1 cellular context compared by ENCODE assay signal in genomic region chr11:62540804-62541671, GRCh38.
TF ChIP-seq lines count a peak whose summit lies in the region.

No MANE protein-coding gene starts in this region.

TF ChIP-seq in H1, 55 proteins besides CTCF, POLR2A, EP300 and RAD21 (continued from another document):
- no peak for TF ChIP-seq TAF7 (optimal IDR thresholded peaks at IDR 0.05; ENCODE audit: borderline replicate concordance, low read depth, low read length)
- TF ChIP-seq E2F6 (IDR thresholded peaks at IDR 0.05) = no peak
- TF ChIP-seq SIN3A (conservative IDR thresholded peaks at IDR 0.05 in 1 of 2, IDR thresholded peaks at IDR 0.05 in 1 of 2; ENCODE audit: low read depth in 1 of 2, low read length in 2 of 2) = no peak
- no peak for TF ChIP-seq USF2 (IDR thresholded peaks at IDR 0.05; ENCODE audit: low read length)
- TF ChIP-seq YY1 (IDR thresholded peaks at IDR 0.05; ENCODE audit: low read depth, low read length) = no peak
- no peak for TF ChIP-seq RXRA (IDR thresholded peaks at IDR 0.05; ENCODE audit: insufficient read depth, low read depth, low read length)
- no peak for TF ChIP-seq CHD1 (IDR thresholded peaks at IDR 0.05; ENCODE audit: low read depth, low read length)
- no peak for TF ChIP-seq RBBP5 (IDR thresholded peaks at IDR 0.05; ENCODE audit: borderline replicate concordance, low read depth, low read length)
- no peak for TF ChIP-seq SP1 (IDR thresholded peaks at IDR 0.05; ENCODE audit: low read depth, low read length)
